ENCODE assay signal across 21 cellular contexts in genomic region chr16:4641306-4641687, GRCh38. TPM values are rescaled to one million over a fixed set of nuclear protein-coding genes. Genes with fewer than 3 reads are reported as not detected.
DNase-seq lines count a peak whose midpoint lies in the region; ATAC-seq and TF ChIP-seq lines count a peak whose summit lies in the region.
"Had no signal": no experiment of that assay in that cellular context is flagged by ENCODE, and none has a peak within 500 bp of the region (broad histone marks: within the 10 kb centered on the region; RNA-seq: fewer than 3 reads in every experiment).

No MANE protein-coding gene starts in this region.

- DNase-seq in CD14-positive monocyte (ENCODE audit: low spot score) (no peak), GM23338 (ENCODE audit: low spot score) (no peak), NCI-H446 treated with DMSO at 0.1 percent for 48 hours (lab: John Stamatoyannopoulos, UW) (no peak), prostate gland (ENCODE audit: low spot score) (no peak)
- DNase-seq in central memory CD8-positive, alpha-beta T cell (ENCODE audit: low spot score in 2 of 2), result no peak
- DNase-seq in naive thymus-derived CD8-positive, alpha-beta T cell, result no peak
- DNase-seq in activated CD4-positive, alpha-beta memory T cell treated with anti-CD3 and anti-CD28 coated beads for 36 hours, result no peak
- DNase-seq: activated T-cell treated with anti-CD3 and anti-CD28 coated beads, Interleukin-2, amount 50 U/mL, for 48 hours; colonic mucosa; DMS53; GF-D8; HCEC 1CT; NCI-H1694 treated with DMSO at 0.1 percent for 48 hours; NCI-H748 treated with DMSO at 0.1 percent for 48 hours; right lobe of liver had no signal

- H3K4me1 Mint-ChIP-seq in CD14-positive monocyte (peaks cover 31% of the 10 kb centered on the region), GM23338 (peaks cover 5% of the 10 kb centered on the region; the same call in 2 of the 3 replicates)
- H3K4me1 Mint-ChIP-seq in central memory CD8-positive, alpha-beta T cell, result peaks cover 33% of the 10 kb centered on the region
- peaks cover 22 to 51% (median 42%) of the 10 kb centered on the region in 4 donors for H3K4me1 Mint-ChIP-seq in naive thymus-derived CD8-positive, alpha-beta T cell
- peaks cover 27% of the 10 kb centered on the region for H3K4me1 Mint-ChIP-seq in activated CD4-positive, alpha-beta memory T cell treated with anti-CD3 and anti-CD28 coated beads for 36 hours (ENCODE audit: low read depth)
- H3K4me1 Mint-ChIP-seq: brain had no signal

- no peaks in the 10 kb centered on the region for H3K9me3 ChIP-seq in prostate gland
- H3K9me3 ChIP-seq: colonic mucosa, right lobe of liver, thoracic aorta had no signal

- H3K36me3 ChIP-seq in GM23338 (ENCODE audit: insufficient read depth), result no peaks in the 10 kb centered on the region
- H3K36me3 ChIP-seq in prostate gland, result no peaks in the 10 kb centered on the region
- H3K36me3 ChIP-seq: colonic mucosa, thoracic aorta had no signal

- 0 out of 2 replicates have a peak, but pooled peaks cover 2% of the 10 kb centered on the region for H3F3A ChIP-seq in GM23338 (replicated peaks; ENCODE audit: low read depth)

- CTCF ChIA-PET in activated CD4-positive, alpha-beta memory T cell treated with anti-CD3 and anti-CD28 coated beads for 36 hours (lab: Charles Lee), result interaction anchor here (1.0 to 1.2 kb wide), 2 partner anchors 9 to 24 kb away, joined by 3 to 4 read pairs; no protein-coding TSS in a partner anchor

- POLR2A ChIA-PET in naive thymus-derived CD8-positive, alpha-beta T cell (lab: Charles Lee), result interaction anchor here (0.6 to 1.0 kb wide), 3 partner anchors 10 to 90 kb away, joined by 3 to 6 read pairs (median 4); no protein-coding TSS in a partner anchor
- POLR2A ChIA-PET in activated CD4-positive, alpha-beta memory T cell treated with anti-CD3 and anti-CD28 coated beads for 36 hours (lab: Charles Lee), result no interaction called here

- 78% methylated on average over 5 of the region's 5 CpGs for WGBS in prostate gland

- H3K79me2 ChIP-seq in GM23338 (replicated peaks; ENCODE audit: insufficient read depth), result peaks cover 89% of the 10 kb centered on the region

- no peaks in the 10 kb centered on the region for H3K4me1 ChIP-seq in GM23338 (ENCODE audit: insufficient read depth)
- H3K4me1 ChIP-seq in prostate gland (replicated peaks), result no peaks in the 10 kb centered on the region
- H3K4me1 ChIP-seq: colonic mucosa, right lobe of liver had no signal

- H3K27ac Mint-ChIP-seq in CD14-positive monocyte (peak overlapping the region in 6 of 7 donors; percentile 61 to 86 (median 80)), GM23338 (no peak overlapping the region)
- peak overlapping the region; percentile 54 for H3K27ac Mint-ChIP-seq in central memory CD8-positive, alpha-beta T cell (ENCODE audit: low read depth)
- peak overlapping the region in 9 of 10 donors; percentile 61 to 91 (median 81) for H3K27ac Mint-ChIP-seq in naive thymus-derived CD8-positive, alpha-beta T cell
- H3K27ac Mint-ChIP-seq in activated CD4-positive, alpha-beta memory T cell treated with anti-CD3 and anti-CD28 coated beads for 36 hours, result no peak overlapping the region

- H3K4me3 ChIP-seq in GM23338, result no peak overlapping the region
- H3K4me3 ChIP-seq in prostate gland, result no peak overlapping the region
- H3K4me3 ChIP-seq: colonic mucosa, right lobe of liver, thoracic aorta had no signal

- H3K9me2 ChIP-seq in GM23338 (ENCODE audit: insufficient read depth), result no peaks in the 10 kb centered on the region

- intact Hi-C loops in CD14-positive monocyte (cut with micrococcal nuclease), result no loop called here
- intact Hi-C loops in activated CD4-positive, alpha-beta memory T cell treated with anti-CD3 and anti-CD28 coated beads for 36 hours (cut with micrococcal nuclease), result no loop called here
- intact Hi-C loops in prostate gland (cut with DNase I), result no loop called here

- no peak for ATAC-seq in GM23338
- ATAC-seq in central memory CD8-positive, alpha-beta T cell (replicated peaks; ENCODE audit: extremely low read depth, poor library complexity, severe bottlenecking), result no peak
- ATAC-seq in naive thymus-derived CD8-positive, alpha-beta T cell, result peak in 1 of 2 donors; percentile 12
- ATAC-seq in HG02623 (IDR thresholded peaks at IDR 0.05; ENCODE audit: unreplicated experiment), result no peak
- ATAC-seq: activated CD4-positive, CD25-positive, alpha-beta regulatory T cell treated with anti-CD3 and anti-CD28 coated beads, Interleukin-2, amount 50 U/mL, for 24 hours; Right ventricle myocardium inferior had no signal

- no peak for TF ChIP-seq POLR2A in prostate gland (IDR thresholded peaks at IDR 0.05)

- H3K36me3 Mint-ChIP-seq in CD14-positive monocyte (peaks cover 32 to 54% of the 10 kb centered on the region in 2 donors), GM23338 (ENCODE audit: low read depth) (no peaks in the 10 kb centered on the region; the same call in 2 of the 3 replicates)
- peaks cover 12% of the 10 kb centered on the region for H3K36me3 Mint-ChIP-seq in central memory CD8-positive, alpha-beta T cell (ENCODE audit: insufficient read depth)
- peaks cover 0 to 26% (median 3%) of the 10 kb centered on the region in 3 donors for H3K36me3 Mint-ChIP-seq in naive thymus-derived CD8-positive, alpha-beta T cell
- peaks cover 2% of the 10 kb centered on the region for H3K36me3 Mint-ChIP-seq in activated CD4-positive, alpha-beta memory T cell treated with anti-CD3 and anti-CD28 coated beads for 36 hours

- H3K27me3 Mint-ChIP-seq in CD14-positive monocyte (ENCODE audit: low read depth in 3 of 3) (peaks cover 0 to 4% (median 0%) of the 10 kb centered on the region in 3 donors), GM23338 (ENCODE audit: insufficient read depth, low read depth, poor library complexity) (peaks cover 10% of the 10 kb centered on the region)
- H3K27me3 Mint-ChIP-seq in central memory CD8-positive, alpha-beta T cell, result no peaks in the 10 kb centered on the region
- H3K27me3 Mint-ChIP-seq in naive thymus-derived CD8-positive, alpha-beta T cell, result no peaks in the 10 kb centered on the region
- H3K27me3 Mint-ChIP-seq in activated CD4-positive, alpha-beta memory T cell treated with anti-CD3 and anti-CD28 coated beads for 36 hours, result no peaks in the 10 kb centered on the region
- H3K27me3 Mint-ChIP-seq: brain had no signal

- H4K20me1 ChIP-seq in GM23338 (replicated peaks; ENCODE audit: insufficient read depth), result peaks cover 4% of the 10 kb centered on the region

- no peak overlapping the region for H2AFZ ChIP-seq in GM23338

- no peak for TF ChIP-seq CTCF in CD14-positive monocyte (IDR thresholded peaks at IDR 0.05)
- TF ChIP-seq CTCF in GM23338 (conservative IDR thresholded peaks at IDR 0.05; ENCODE audit: low read depth in 2 of 2), result no peak
- no peak for TF ChIP-seq CTCF in prostate gland (IDR thresholded peaks at IDR 0.05)

- no peak overlapping the region for H3K4me2 ChIP-seq in GM23338
- H3K4me2 ChIP-seq: KMS-11 had no signal

- H3K4me3 Mint-ChIP-seq in CD14-positive monocyte (no peak overlapping the region), GM23338 (no peak overlapping the region)
- H3K4me3 Mint-ChIP-seq in central memory CD8-positive, alpha-beta T cell, result no peak overlapping the region
- H3K4me3 Mint-ChIP-seq in naive thymus-derived CD8-positive, alpha-beta T cell, result peak overlapping the region in 6 of 10 donors; percentile 36 to 72 (median 60)
- H3K4me3 Mint-ChIP-seq in activated CD4-positive, alpha-beta memory T cell treated with anti-CD3 and anti-CD28 coated beads for 36 hours, result no peak overlapping the region
- H3K4me3 Mint-ChIP-seq: brain had no signal

- H3K27ac ChIP-seq in GM23338 (ENCODE audit: low read depth), result 0 out of 2 replicates have a peak overlapping the region, but pooled peaks have one; percentile 32
- H3K27ac ChIP-seq in prostate gland, result no peak overlapping the region
- H3K27ac ChIP-seq: colonic mucosa, KMS-11, right lobe of liver, thoracic aorta had no signal

- H3K27me3 ChIP-seq in GM23338 (ENCODE audit: insufficient read depth) (no peaks in the 10 kb centered on the region), prostate gland (replicated peaks; ENCODE audit: insufficient read depth) (no peaks in the 10 kb centered on the region)
- H3K27me3 ChIP-seq: colonic mucosa, right lobe of liver had no signal

- H3K9me3 Mint-ChIP-seq in CD14-positive monocyte, result no peaks in the 10 kb centered on the region
- H3K9me3 Mint-ChIP-seq in GM23338, result no peaks in the 10 kb centered on the region
- H3K9me3 Mint-ChIP-seq in central memory CD8-positive, alpha-beta T cell, result no peaks in the 10 kb centered on the region
- no peaks in the 10 kb centered on the region for H3K9me3 Mint-ChIP-seq in naive thymus-derived CD8-positive, alpha-beta T cell
- H3K9me3 Mint-ChIP-seq in activated CD4-positive, alpha-beta memory T cell treated with anti-CD3 and anti-CD28 coated beads for 36 hours, result no peaks in the 10 kb centered on the region

TF ChIP-seq in GM23338, 12 proteins besides CTCF, POLR2A, EP300 and RAD21 (continues in another document):
- no peak for TF ChIP-seq ZNF331 (CRISPR knock-in tag; IDR thresholded peaks at IDR 0.05; ENCODE audit: low read depth)
- TF ChIP-seq ZNF114 (CRISPR knock-in tag; IDR thresholded peaks at IDR 0.05), result no peak
- TF ChIP-seq EZH2phosphoT487 (IDR thresholded peaks at IDR 0.05; ENCODE audit: unreplicated experiment), result no peak
- TF ChIP-seq JUNB (IDR thresholded peaks at IDR 0.05; ENCODE audit: unreplicated experiment), result no peak

RNA-seq across cellular contexts. Expression of gene MGRN1, which starts 16.7 kb away (rescaled TPM):
- polyA plus RNA-seq in CD14-positive monocyte (1 to 10 TPM; 3.7 to 4.7 TPM), GM23338 (2016; fragmentation: Nextera tagmentation; extraction: Ambion mirVana) (10.5 and 13.1 TPM in 2 replicates)
- 54.6 and 71.8 TPM in 2 replicates for total RNA-seq in GM23338 (2014; rRNA removed; shearing (Covaris generic))
- 10 to 100 TPM; 66.4 to 70.5 TPM for total RNA-seq in naive thymus-derived CD8-positive, alpha-beta T cell
- polyA plus RNA-seq in naive thymus-derived CD8-positive, alpha-beta T cell, result 1 to 10 TPM; 4.5 to 5.8 (median 5.6) TPM
- 10 to 100 TPM; 72.7 to 73.2 TPM for total RNA-seq in activated CD4-positive, alpha-beta memory T cell treated with anti-CD3 and anti-CD28 coated beads for 36 hours
- 100 to 1,000 TPM in 1 of 2 donors, 10 to 100 TPM in 1; 59.6 to 101 TPM for total RNA-seq in prostate gland

RNA-seq across cellular contexts. Expression of gene UBALD1, which starts 26.6 kb away (rescaled TPM):
- polyA plus RNA-seq in CD14-positive monocyte (1 to 10 TPM; 2.2 to 2.8 TPM), GM23338 (2016; fragmentation: Nextera tagmentation; extraction: Ambion mirVana) (20.7 and 23.9 TPM in 2 replicates)
- total RNA-seq in GM23338 (2014; rRNA removed; shearing (Covaris generic)), result 32.2 and 32.8 TPM in 2 replicates
- total RNA-seq in naive thymus-derived CD8-positive, alpha-beta T cell, result 10 to 100 TPM; 26.0 to 27.4 TPM
- 1 to 10 TPM; 2.5 to 3.9 (median 2.7) TPM for polyA plus RNA-seq in naive thymus-derived CD8-positive, alpha-beta T cell
- 10 to 100 TPM; 13.4 to 13.5 TPM for total RNA-seq in activated CD4-positive, alpha-beta memory T cell treated with anti-CD3 and anti-CD28 coated beads for 36 hours
- total RNA-seq in prostate gland, result 10 to 100 TPM; 14.5 to 22.1 TPM

RNA-seq across cellular contexts. Expression of gene NUDT16L1, which starts 52.1 kb away (rescaled TPM):
- polyA plus RNA-seq in CD14-positive monocyte (10 to 100 TPM; 41.1 to 62.7 TPM), GM23338 (2016; fragmentation: Nextera tagmentation; extraction: Ambion mirVana) (37.1 and 39.0 TPM in 2 replicates)
- total RNA-seq in GM23338 (2014; rRNA removed; shearing (Covaris generic)), result 65.1 and 80.4 TPM in 2 replicates
- total RNA-seq in naive thymus-derived CD8-positive, alpha-beta T cell, result 10 to 100 TPM; 56.7 to 59.3 TPM
- 100 to 1,000 TPM in 2 of 3 donors, 10 to 100 TPM in 1; 90.0 to 131 (median 119) TPM for polyA plus RNA-seq in naive thymus-derived CD8-positive, alpha-beta T cell
- 10 to 100 TPM; 22.2 to 23.6 TPM for total RNA-seq in activated CD4-positive, alpha-beta memory T cell treated with anti-CD3 and anti-CD28 coated beads for 36 hours
- total RNA-seq in prostate gland, result 10 to 100 TPM; 57.4 to 75.3 TPM

Comparison
In these comparisons a context has a peak if more than half of its experiments do, and no peak if none do; other contexts are left out.
1. H3K27ac Mint-ChIP-seq: peak in CD14-positive monocyte (6 of 7), central memory CD8-positive, alpha-beta T cell (single experiment) and naive thymus-derived CD8-positive, alpha-beta T cell (9 of 10); none in GM23338 (single experiment) and activated CD4-positive, alpha-beta memory T cell treated with anti-CD3 and anti-CD28 coated beads for 36 hours (single experiment).
2. H3K4me3 Mint-ChIP-seq: peak in naive thymus-derived CD8-positive, alpha-beta T cell (6 of 10); none in CD14-positive monocyte (0 of 2), GM23338 (single experiment), central memory CD8-positive, alpha-beta T cell (single experiment) and activated CD4-positive, alpha-beta memory T cell treated with anti-CD3 and anti-CD28 coated beads for 36 hours (single experiment).